In the genomic region with DNA sequence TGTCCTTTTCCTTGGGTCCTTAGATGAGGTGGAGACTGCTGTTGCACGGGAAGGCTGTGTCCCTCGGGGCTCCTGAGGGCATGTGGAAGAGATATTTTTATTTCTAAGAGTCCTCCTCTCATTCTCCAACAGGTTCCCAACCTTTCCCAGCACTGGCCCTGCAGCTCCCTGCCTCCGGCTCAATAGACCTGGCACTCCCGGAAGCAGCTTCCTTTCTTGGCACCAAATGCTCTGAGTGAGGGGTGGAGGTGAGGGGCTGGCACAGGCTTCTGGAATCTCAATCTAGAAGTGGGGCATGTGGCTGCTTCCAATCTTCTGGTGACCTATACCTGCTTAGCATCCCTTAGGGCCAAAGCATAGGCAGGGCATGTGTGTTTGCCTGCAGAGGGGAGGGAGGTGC, we compare ENCODE assay signal across 39 cellular contexts. TPM values are rescaled to one million over a fixed set of nuclear protein-coding genes. Genes with fewer than 3 reads are reported as not detected.
"Had no signal": no experiment of that assay in that cellular context is flagged by ENCODE, and none has a peak within 500 bp of the region (broad histone marks: within the 10 kb centered on the region; RNA-seq: fewer than 3 reads in every experiment).

No MANE protein-coding gene starts in this region.

- H3K27me3 ChIP-seq: adrenal gland, SJCRH30 had no signal

- H3K27me3 Mint-ChIP-seq: activated T-helper 17 cell treated with anti-CD3 and anti-CD28 coated beads, Interleukin-2, amount 50 U/mL, for 72 hours had no signal

- H3K9me3 ChIP-seq: adrenal gland, SJCRH30 had no signal

- H3K4me1 Mint-ChIP-seq: activated T-helper 17 cell treated with anti-CD3 and anti-CD28 coated beads, Interleukin-2, amount 50 U/mL, for 72 hours had no signal

- H3K27ac ChIP-seq: adrenal gland, SJCRH30, SK-N-MC, WERI-Rb-1 had no signal

- H3K4me3 Mint-ChIP-seq: activated CD4-positive, alpha-beta memory T cell treated with anti-CD3 and anti-CD28 coated beads, Interleukin-2, amount 10 ng/mL, durations not matched to agents 7 days and 5 days; activated CD8-positive, alpha-beta memory T cell treated with anti-CD3 and anti-CD28 coated beads, Interleukin-2, amount 10 ng/mL, durations not matched to agents 7 days and 5 days; activated naive CD4-positive, alpha-beta T cell treated with anti-CD3 and anti-CD28 coated beads for 36 hours; activated T-cell treated with anti-CD3 and anti-CD28 coated beads, Interleukin-2, amount 50 U/mL, for 72 hours; activated T-helper 17 cell treated with anti-CD3 and anti-CD28 coated beads, Interleukin-2, amount 50 U/mL, for 72 hours; brain had no signal

- H3K36me3 Mint-ChIP-seq: activated CD8-positive, alpha-beta memory T cell treated with anti-CD3 and anti-CD28 coated beads, Interleukin-2, amount 10 ng/mL, durations not matched to agents 7 days and 5 days; activated naive CD4-positive, alpha-beta T cell treated with anti-CD3 and anti-CD28 coated beads, Interleukin-2, amount 50 U/mL, for 72 hours; brain had no signal

- ATAC-seq: activated CD8-positive, alpha-beta memory T cell treated with anti-CD3 and anti-CD28 coated beads, Interleukin-2, amount 10 ng/mL, durations not matched to agents 7 days and 5 days; activated naive CD4-positive, alpha-beta T cell treated with anti-CD3 and anti-CD28 coated beads, Interleukin-2, amount 50 U/mL, for 72 hours; activated T-cell treated with anti-CD3 and anti-CD28 coated beads, Interleukin-2, amount 50 U/mL, for 72 hours; activated T-helper 17 cell treated with anti-CD3 and anti-CD28 coated beads, Interleukin-2, amount 50 U/mL, for 72 hours; K562; Panc1 had no signal

- H3K36me3 ChIP-seq: adrenal gland, SJCRH30, WERI-Rb-1 had no signal

- H3K4me1 ChIP-seq: adrenal gland, SJCRH30 had no signal

- H3K4me3 ChIP-seq: adrenal gland, K562, SJCRH30, SK-N-MC had no signal

- H3K27ac Mint-ChIP-seq: activated CD4-positive, alpha-beta memory T cell treated with anti-CD3 and anti-CD28 coated beads, Interleukin-2, amount 10 ng/mL, durations not matched to agents 7 days and 5 days; activated CD8-positive, alpha-beta memory T cell treated with anti-CD3 and anti-CD28 coated beads, Interleukin-2, amount 10 ng/mL, durations not matched to agents 7 days and 5 days; activated naive CD4-positive, alpha-beta T cell treated with anti-CD3 and anti-CD28 coated beads for 36 hours; activated naive CD4-positive, alpha-beta T cell treated with anti-CD3 and anti-CD28 coated beads, Interleukin-2, amount 50 U/mL, for 72 hours; activated T-cell treated with anti-CD3 and anti-CD28 coated beads, Interleukin-2, amount 50 U/mL, for 72 hours; activated T-helper 17 cell treated with anti-CD3 and anti-CD28 coated beads, Interleukin-2, amount 50 U/mL, for 72 hours had no signal

- H3K9me3 Mint-ChIP-seq: activated CD4-positive, alpha-beta memory T cell treated with anti-CD3 and anti-CD28 coated beads, Interleukin-2, amount 10 ng/mL, durations not matched to agents 7 days and 5 days; activated naive CD4-positive, alpha-beta T cell treated with anti-CD3 and anti-CD28 coated beads for 36 hours; activated naive CD4-positive, alpha-beta T cell treated with anti-CD3 and anti-CD28 coated beads, Interleukin-2, amount 50 U/mL, for 72 hours; activated T-cell treated with anti-CD3 and anti-CD28 coated beads, Interleukin-2, amount 50 U/mL, for 72 hours; activated T-helper 17 cell treated with anti-CD3 and anti-CD28 coated beads, Interleukin-2, amount 50 U/mL, for 72 hours; brain had no signal

- DNase-seq: activated CD4-positive, alpha-beta memory T cell treated with anti-CD3 and anti-CD28 coated beads, Interleukin-2, amount 10 ng/mL, durations not matched to agents 7 days and 5 days; activated CD4-positive, alpha-beta T cell treated with anti-CD3 and anti-CD28 coated beads for 1 hour; activated CD4-positive, alpha-beta T cell treated with anti-CD3 and anti-CD28 coated beads for 48 hours; activated CD4-positive, CD25-positive, alpha-beta regulatory T cell; activated CD8-positive, alpha-beta memory T cell treated with anti-CD3 and anti-CD28 coated beads for 24 hours; activated CD8-positive, alpha-beta memory T cell treated with anti-CD3 and anti-CD28 coated beads, Interleukin-2, amount 10 ng/mL, durations not matched to agents 7 days and 5 days; activated CD8-positive, alpha-beta memory T cell treated with anti-CD3 and anti-CD28 coated beads, Interleukin-2, amount 50 U/mL, for 48 hours; activated gamma-delta T cell treated with Interleukin-2 at 50 U/mL for 16 hours; activated naive CD4-positive, alpha-beta T cell treated with anti-CD3 and anti-CD28 coated beads for 36 hours; activated T-cell treated with anti-CD3 and anti-CD28 coated beads, Interleukin-2, amount 50 U/mL, for 72 hours; adrenal gland; anterior cingulate cortex; central memory CD4-positive, alpha-beta T cell; NCI-H1092 treated with DMSO at 0.1 percent for 48 hours; NCI-H1417; NCI-H146; NCI-H187; NCI-H2029 treated with DMSO at 0.1 percent for 48 hours; NCI-H2107; NCI-H2171; NCI-H510A; NCI-H526; NCI-H774; SHP77; SJCRH30; SW 1271; T-helper 1 cell; T-helper 2 cell; T-helper 9 cell; WERI-Rb-1 had no signal

RNA-seq across cellular contexts. Expression of a gene that starts 4.5 kb away (rescaled TPM):
- total RNA-seq: activated CD4-positive, alpha-beta memory T cell treated with anti-CD3 and anti-CD28 coated beads, Interleukin-2, amount 10 ng/mL, durations not matched to agents 7 days and 5 days; activated CD8-positive, alpha-beta memory T cell treated with anti-CD3 and anti-CD28 coated beads, Interleukin-2, amount 10 ng/mL, durations not matched to agents 7 days and 5 days; activated naive CD4-positive, alpha-beta T cell treated with anti-CD3 and anti-CD28 coated beads for 36 hours; activated naive CD4-positive, alpha-beta T cell treated with anti-CD3 and anti-CD28 coated beads, Interleukin-2, amount 50 U/mL, for 72 hours; activated T-cell treated with anti-CD3 and anti-CD28 coated beads, Interleukin-2, amount 50 U/mL, for 72 hours; adrenal gland; bronchial epithelial cell; K562; M059J; RPMI7951; SJCRH30 had no signal
